Comparison of ENCODE assay signal across 2 cellular contexts in genomic region chr16:16434711-16435110, GRCh38. TPM values are rescaled to one million over a fixed set of nuclear protein-coding genes. Genes with fewer than 3 reads are reported as not detected.
"Had no signal": no experiment of that assay in that cellular context is flagged by ENCODE, and none has a peak within 500 bp of the region (broad histone marks: within the 10 kb centered on the region; RNA-seq: fewer than 3 reads in every experiment).

No MANE protein-coding gene starts in this region.

RNA-seq across cellular contexts. Expression of gene NPIPA7, which starts 55.8 kb away (rescaled TPM):
- total RNA-seq: dermis blood vessel endothelial cell, epithelial cell of proximal tubule had no signal
